21 cellular contexts compared by ENCODE assay signal in genomic region chr18:10322408-10322807, GRCh38.
"Had no signal": no experiment of that assay in that cellular context is flagged by ENCODE, and none has a peak within 500 bp of the region (broad histone marks: within the 10 kb centered on the region; RNA-seq: fewer than 3 reads in every experiment).

No MANE protein-coding gene starts in this region.

- H3K36me3 Mint-ChIP-seq: activated CD4-positive, alpha-beta memory T cell treated with anti-CD3 and anti-CD28 coated beads for 36 hours; T-cell had no signal

- H3K27ac ChIP-seq: gastrocnemius medialis, left ventricle myocardium inferior, uterus had no signal

- H3K27me3 Mint-ChIP-seq: activated B cell treated with CpG ODN at 0.5 μM for 24 hours; activated CD4-positive, alpha-beta memory T cell treated with anti-CD3 and anti-CD28 coated beads for 36 hours; activated naive CD8-positive, alpha-beta T cell treated with anti-CD3 and anti-CD28 coated beads, Interleukin-2, amount 50 U/mL, for 24 hours; T-cell had no signal

- H3K9me3 Mint-ChIP-seq: activated B cell treated with CpG ODN at 0.5 μM for 24 hours; activated CD4-positive, alpha-beta memory T cell treated with anti-CD3 and anti-CD28 coated beads for 36 hours; activated naive CD8-positive, alpha-beta T cell treated with anti-CD3 and anti-CD28 coated beads, Interleukin-2, amount 50 U/mL, for 24 hours; activated T-helper 1 cell treated with anti-CD3 and anti-CD28 coated beads, Interleukin-12 subunit alpha, Interleukin-12 subunit beta, Interleukin-2, Interleukin-4 antibody, amounts not matched to agents 30 ng/mL and 10 ng/mL and 1 ng/mL, durations not matched to agents 14 hours and 24 hours and 36 hours; T-cell had no signal

- H3K4me1 Mint-ChIP-seq: activated naive CD8-positive, alpha-beta T cell treated with anti-CD3 and anti-CD28 coated beads, Interleukin-2, amount 50 U/mL, for 24 hours had no signal

- H3K27ac Mint-ChIP-seq: activated B cell treated with CpG ODN at 0.5 μM for 24 hours; activated CD4-positive, alpha-beta memory T cell treated with anti-CD3 and anti-CD28 coated beads for 36 hours; activated naive CD8-positive, alpha-beta T cell treated with anti-CD3 and anti-CD28 coated beads, Interleukin-2, amount 50 U/mL, for 24 hours; activated T-helper 1 cell treated with anti-CD3 and anti-CD28 coated beads, Interleukin-12 subunit alpha, Interleukin-12 subunit beta, Interleukin-2, Interleukin-4 antibody, amounts not matched to agents 30 ng/mL and 10 ng/mL and 1 ng/mL, durations not matched to agents 14 hours and 24 hours and 36 hours; T-cell had no signal

- H3K4me1 ChIP-seq: gastrocnemius medialis, left ventricle myocardium inferior, uterus had no signal

- DNase-seq: activated B cell treated with CpG ODN at 0.5 μM for 24 hours; activated CD4-positive, alpha-beta memory T cell treated with anti-CD3 and anti-CD28 coated beads for 36 hours; activated CD4-positive, alpha-beta T cell treated with anti-CD3 and anti-CD28 coated beads for 4 hours; activated naive CD4-positive, alpha-beta T cell treated with Interleukin-2 at 50 U/mL for 16 hours; activated naive CD8-positive, alpha-beta T cell treated with anti-CD3 and anti-CD28 coated beads, Interleukin-2, amount 50 U/mL, for 24 hours; activated T-cell treated with anti-CD3 and anti-CD28 coated beads for 4 hours; aorta; cerebellar nuclear complex; effector memory CD4-positive, alpha-beta T cell; gastrocnemius medialis; left ventricle myocardium inferior; occipital lobe; retina; stimulated activated CD4-positive, alpha-beta T cell treated with anti-CD3 and anti-CD28 coated beads, Interleukin-1b, Interleukin-23, amount 100 ng/mL, for 48 hours; stimulated activated CD8-positive, alpha-beta memory T cell treated with anti-CD3 and anti-CD28 coated beads, Interleukin-4, amount 100 ng/mL, for 48 hours; stimulated activated naive CD8-positive, alpha-beta T cell treated with anti-CD3 and anti-CD28 coated beads, Interleukin-15, Interleukin-2, amounts not matched to agents 100 U/mL and 50 U/mL, for 24 hours; substantia nigra; T-cell; uterus had no signal

- H3K4me3 Mint-ChIP-seq: activated B cell treated with CpG ODN at 0.5 μM for 24 hours; activated CD4-positive, alpha-beta memory T cell treated with anti-CD3 and anti-CD28 coated beads for 36 hours; activated naive CD8-positive, alpha-beta T cell treated with anti-CD3 and anti-CD28 coated beads, Interleukin-2, amount 50 U/mL, for 24 hours; activated T-helper 1 cell treated with anti-CD3 and anti-CD28 coated beads, Interleukin-12 subunit alpha, Interleukin-12 subunit beta, Interleukin-2, Interleukin-4 antibody, amounts not matched to agents 30 ng/mL and 10 ng/mL and 1 ng/mL, durations not matched to agents 14 hours and 24 hours and 36 hours; T-cell had no signal

- H3K27me3 ChIP-seq: gastrocnemius medialis, tibial nerve, uterus had no signal

- ATAC-seq: activated naive CD8-positive, alpha-beta T cell treated with anti-CD3 and anti-CD28 coated beads, Interleukin-2, amount 50 U/mL, for 24 hours; gastrocnemius medialis; stimulated activated naive CD8-positive, alpha-beta T cell treated with anti-CD3 and anti-CD28 coated beads, Interleukin-15, Interleukin-2, amounts not matched to agents 100 U/mL and 50 U/mL, for 24 hours; T-cell had no signal

- H3K4me3 ChIP-seq: gastrocnemius medialis, left ventricle myocardium inferior, tibial nerve, uterus had no signal
